Comparison of ENCODE assay signal across 1 cellular context in genomic region chr12:132602578-132603239, GRCh38.
TF ChIP-seq lines count a peak whose summit lies in the region.

No MANE protein-coding gene starts in this region.

TF ChIP-seq in K562, 482 proteins besides CTCF, POLR2A, EP300 and RAD21:
- TF ChIP-seq ZNF263 (CRISPR knock-in tag; IDR thresholded peaks at IDR 0.05; ENCODE audit: borderline replicate concordance) = 0 out of 2 replicates have a peak, but pooled peaks have one; percentile 20
- peak in 1 of 2 experiments; percentile 28; a peak in 2 of 4 replicates for TF ChIP-seq NRF1 (conservative IDR thresholded peaks at IDR 0.05 in 1 of 2, IDR thresholded peaks at IDR 0.05 in 1 of 2)
- peak; percentile 45 for TF ChIP-seq ATF7 (IDR thresholded peaks at IDR 0.05)
- no peak for TF ChIP-seq E2F8 (IDR thresholded peaks at IDR 0.05; ENCODE audit: low read depth, partially characterized antibody)
- TF ChIP-seq PRDM10 (IDR thresholded peaks at IDR 0.05; ENCODE audit: partially characterized antibody) = peak; percentile 94
